13 cellular contexts compared by ENCODE assay signal in the genomic region with DNA sequence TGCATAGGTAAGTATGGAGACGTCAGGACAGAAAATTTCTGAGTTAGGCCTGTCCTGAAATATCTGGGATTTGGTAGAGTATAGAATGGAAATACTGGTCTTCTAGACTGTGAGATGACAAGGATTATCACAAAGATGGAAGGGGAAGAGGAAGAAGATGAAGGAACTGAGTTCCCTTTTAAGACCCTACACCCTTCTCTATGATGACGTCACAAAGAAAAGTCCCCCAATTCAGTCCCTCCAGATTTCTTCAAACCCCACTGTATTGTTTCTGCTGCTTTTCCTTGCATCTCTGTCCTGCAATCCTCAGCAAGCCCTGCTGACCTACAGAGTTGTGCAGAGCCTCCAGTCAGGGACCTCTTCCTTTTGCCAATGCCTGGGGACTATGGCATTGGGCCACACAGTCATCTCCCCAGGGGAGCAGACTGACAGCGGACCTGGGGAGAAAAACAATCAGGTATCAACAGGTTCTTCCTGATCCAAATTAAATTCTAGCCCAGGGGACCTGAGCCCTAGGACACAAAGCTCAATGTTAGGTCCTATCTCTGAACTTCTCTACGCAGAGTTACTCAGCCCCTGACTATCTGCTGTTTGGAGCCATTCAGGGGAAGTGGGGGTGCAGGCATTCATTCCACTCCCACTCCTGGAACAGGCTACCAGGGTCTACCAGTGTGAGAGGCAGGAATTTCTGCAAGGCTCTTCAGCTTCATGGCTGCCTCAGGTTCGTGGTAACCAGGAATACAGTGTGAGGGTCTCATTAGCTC. TPM values are rescaled to one million over a fixed set of nuclear protein-coding genes. Genes with fewer than 3 reads are reported as not detected.
"Had no signal": no experiment of that assay in that cellular context is flagged by ENCODE, and none has a peak within 500 bp of the region (broad histone marks: within the 10 kb centered on the region; RNA-seq: fewer than 3 reads in every experiment).

No MANE protein-coding gene starts in this region.

- H3K27me3 Mint-ChIP-seq: activated naive CD8-positive, alpha-beta T cell treated with anti-CD3 and anti-CD28 coated beads for 36 hours; stimulated activated naive CD8-positive, alpha-beta T cell treated with anti-CD3 and anti-CD28 coated beads, Interleukin-15, amount 100 ng/mL, for 72 hours had no signal

- H3K9me3 Mint-ChIP-seq: activated CD4-positive, alpha-beta memory T cell treated with anti-CD3 and anti-CD28 coated beads, Interleukin-2, amount 10 ng/mL, durations not matched to agents 7 days and 5 days; activated naive CD8-positive, alpha-beta T cell treated with anti-CD3 and anti-CD28 coated beads for 36 hours; natural killer cell; stimulated activated naive CD8-positive, alpha-beta T cell treated with anti-CD3 and anti-CD28 coated beads, Interleukin-15, amount 100 ng/mL, for 72 hours had no signal

- H3K4me3 Mint-ChIP-seq: activated CD4-positive, alpha-beta memory T cell treated with anti-CD3 and anti-CD28 coated beads, Interleukin-2, amount 10 ng/mL, durations not matched to agents 7 days and 5 days; activated naive CD8-positive, alpha-beta T cell treated with anti-CD3 and anti-CD28 coated beads for 36 hours; natural killer cell; stimulated activated naive CD8-positive, alpha-beta T cell treated with anti-CD3 and anti-CD28 coated beads, Interleukin-15, amount 100 ng/mL, for 72 hours had no signal

- H3K4me1 Mint-ChIP-seq: activated naive CD8-positive, alpha-beta T cell treated with anti-CD3 and anti-CD28 coated beads for 36 hours; natural killer cell; stimulated activated naive CD8-positive, alpha-beta T cell treated with anti-CD3 and anti-CD28 coated beads, Interleukin-15, amount 100 ng/mL, for 72 hours had no signal

- ATAC-seq: natural killer cell had no signal

- H3K4me1 ChIP-seq: gastroesophageal sphincter had no signal

- H3K27ac ChIP-seq: brain microvascular endothelial cell, gastroesophageal sphincter, thoracic aorta had no signal

- DNase-seq: cerebellar nuclear complex, islet precursor cell, natural killer cell had no signal

- H3K36me3 ChIP-seq: brain microvascular endothelial cell, gastroesophageal sphincter, thoracic aorta had no signal

- H3K9me3 ChIP-seq: gastroesophageal sphincter, mucosa of descending colon, thoracic aorta had no signal

- H3K4me3 ChIP-seq: gastroesophageal sphincter, mucosa of descending colon, thoracic aorta had no signal

- H3K36me3 Mint-ChIP-seq: activated naive CD8-positive, alpha-beta T cell treated with anti-CD3 and anti-CD28 coated beads for 36 hours; natural killer cell had no signal

- H3K27ac Mint-ChIP-seq: activated CD4-positive, alpha-beta memory T cell treated with anti-CD3 and anti-CD28 coated beads, Interleukin-2, amount 10 ng/mL, durations not matched to agents 7 days and 5 days; activated naive CD8-positive, alpha-beta T cell treated with anti-CD3 and anti-CD28 coated beads for 36 hours; natural killer cell had no signal

- H3K27me3 ChIP-seq: brain microvascular endothelial cell had no signal

RNA-seq across cellular contexts. Expression of a gene that starts 49.2 kb away (rescaled TPM):
- total RNA-seq: dermis blood vessel endothelial cell, epithelial cell of proximal tubule, pulmonary artery endothelial cell, thoracic aorta had no signal
